Comparison of ENCODE assay signal across 21 cellular contexts in the genomic region with DNA sequence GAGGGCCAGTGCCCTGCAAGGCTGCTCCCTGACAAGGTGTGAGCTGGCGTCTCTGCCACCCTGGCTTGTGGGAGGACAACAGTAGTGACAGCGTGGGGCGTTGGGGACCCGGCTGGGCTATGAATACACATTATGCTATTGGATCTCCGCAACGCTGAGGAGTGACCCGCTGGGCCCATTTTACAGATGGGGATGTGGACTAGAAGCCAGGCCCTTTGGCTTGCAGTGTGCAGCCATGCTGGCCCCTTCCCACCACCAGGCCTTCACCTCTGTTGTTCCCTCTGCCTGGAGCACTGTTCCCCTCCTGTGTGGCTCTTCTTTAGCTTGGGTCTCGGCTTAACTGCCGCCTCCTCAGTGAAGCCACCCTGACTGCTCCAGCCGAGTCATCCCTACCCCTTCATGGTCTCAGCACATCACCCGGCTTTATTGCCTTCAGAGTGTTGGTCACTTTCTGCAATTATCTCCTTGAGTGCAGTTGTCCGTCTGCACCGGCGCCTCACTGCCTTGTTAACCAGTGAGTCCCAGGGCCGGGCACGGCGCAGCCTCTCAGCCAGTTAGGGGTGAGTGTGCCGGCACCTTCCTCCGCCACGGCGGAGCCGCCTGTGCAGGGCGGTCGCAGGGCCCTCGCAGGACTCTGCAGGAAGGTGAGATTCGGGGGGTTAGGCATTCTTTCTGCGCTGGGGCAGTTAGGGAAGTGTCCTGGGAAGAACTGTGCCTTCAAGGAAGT.
DNase-seq lines count a peak whose midpoint lies in the region; ATAC-seq and TF ChIP-seq lines count a peak whose summit lies in the region.
"Had no signal": no experiment of that assay in that cellular context is flagged by ENCODE, and none has a peak within 500 bp of the region (broad histone marks: within the 10 kb centered on the region; RNA-seq: fewer than 3 reads in every experiment).

No MANE protein-coding gene starts in this region.

- H3K18ac ChIP-seq in neuronal stem cell (ENCODE audit: low read length), result peak overlapping the region; percentile 72

- no peak overlapping the region for H2BK120ac ChIP-seq in neuronal stem cell (ENCODE audit: low read depth, low read length)

- H3K9me3 ChIP-seq in BLaER1 treated with 17β-estradiol and CSF1 and Interleukin-3, amounts not matched to agents 10 nM and 100 nM (replicated peaks in 1 of 11), result no peaks in the 10 kb centered on the region
- H3K9me3 ChIP-seq in WERI-Rb-1 (ENCODE audit: severe bottlenecking) (no peaks in the 10 kb centered on the region), endodermal cell (ENCODE audit: control insufficient read depth, low read length) (no peaks in the 10 kb centered on the region), neuronal stem cell (replicated peaks in 1 of 2; ENCODE audit: control insufficient read depth in 2 of 2, insufficient read depth in 1 of 2, low read depth in 1 of 2, low read length in 2 of 2) (no peaks in the 10 kb centered on the region), T-helper 17 cell (ENCODE audit: control insufficient read depth, low read length, poor library complexity, severe bottlenecking) (no peaks in the 10 kb centered on the region), lower lobe of right lung (no peaks in the 10 kb centered on the region)
- H3K9me3 ChIP-seq: SJCRH30 had no signal

- H3K9me3 Mint-ChIP-seq in endodermal cell, result no peaks in the 10 kb centered on the region
- H3K9me3 Mint-ChIP-seq: CD4-positive, alpha-beta T cell had no signal

- peak overlapping the region; percentile 67 for H3K14ac ChIP-seq in neuronal stem cell (ENCODE audit: low read length)

- peak overlapping the region; percentile 80 for H2AFZ ChIP-seq in neuronal stem cell (ENCODE audit: low read length)
- H2AFZ ChIP-seq: GM23248 had no signal

- no peak for DNase-seq in WERI-Rb-1
- no peak for DNase-seq in endodermal cell
- no peak for DNase-seq in neuronal stem cell (ENCODE audit: low spot score)
- DNase-seq in cerebellar cortex (ENCODE audit: low spot score), result no peak
- DNase-seq in T-helper 17 cell, result no peak
- no peak for DNase-seq in lower lobe of right lung
- DNase-seq: CD4-positive, alpha-beta T cell; COR-L47; GM23248; IMR-90; MV-4-11; NCI-H1105 treated with DMSO at 0.1 percent for 48 hours; NCI-H226; NCI-H774; NK-92 treated with Interleukin-12 subunit alpha and Interleukin-12 subunit beta, amount 100 ng/mL, for 24 hours; OCI-M1 had no signal

- H3K27me3 Mint-ChIP-seq in endodermal cell (ENCODE audit: insufficient read depth) (no peaks in the 10 kb centered on the region), T-helper 17 cell (peaks cover 14% of the 10 kb centered on the region)
- H3K27me3 Mint-ChIP-seq: B cell had no signal

- 90 to 93% methylated on average over 26 to 27 of the region's 27 CpGs for WGBS in endodermal cell (ENCODE audit: insufficient coverage in 1 of 2, insufficient read length in 1 of 2), 2 experiments
- no CpG with 5 or more reads among the region's 27 CpGs for WGBS in neuronal stem cell (ENCODE audit: extremely low coverage in 2 of 2, insufficient read length in 2 of 2, insufficient replicate concordance in 1 of 2), 2 donors

- ATAC-seq in T-helper 17 cell (no peak), lower lobe of right lung (no peak)
- ATAC-seq: HCT116 had no signal

- no peak overlapping the region for H4K91ac ChIP-seq in neuronal stem cell (ENCODE audit: low read depth, low read length, poor library complexity)

- H4K8ac ChIP-seq in neuronal stem cell (ENCODE audit: low read depth, low read length), result no peak overlapping the region

- peak overlapping the region; percentile 95 for H2BK5ac ChIP-seq in neuronal stem cell (ENCODE audit: low read length)

- H3K4me3 ChIP-seq in BLaER1 treated with 17β-estradiol and CSF1 and Interleukin-3, amounts not matched to agents 10 nM and 100 nM, result 0 out of 20 replicates have a peak overlapping the region, but pooled peaks of 2 of the 10 experiments have one; percentile 18 to 30
- H3K4me3 ChIP-seq in WERI-Rb-1 (ENCODE audit: low read depth, low read length) (no peak overlapping the region), endodermal cell (ENCODE audit: low read length) (no peak overlapping the region), neuronal stem cell (ENCODE audit: low read length in 2 of 2) (no peak overlapping the region), lower lobe of right lung (no peak overlapping the region)
- H3K4me3 ChIP-seq: GM12878, GM23248, SJCRH30 had no signal

- H3K36me3 ChIP-seq in BLaER1 treated with 17β-estradiol and CSF1 and Interleukin-3, amounts not matched to agents 10 nM and 100 nM, result peaks cover 0 to 94% (median 47%) of the 10 kb centered on the region in 11 experiments; a peak in 20 of 22 replicates
- H3K36me3 ChIP-seq in WERI-Rb-1 (peaks cover 7% of the 10 kb centered on the region; the same call in 1 of the 2 replicates), endodermal cell (ENCODE audit: control insufficient read depth, insufficient read depth, low read length) (no peaks in the 10 kb centered on the region), neuronal stem cell (replicated peaks in 1 of 2; ENCODE audit: control insufficient read depth in 2 of 2, insufficient read depth in 2 of 2, low read length in 2 of 2) (peaks cover 4 to 24% of the 10 kb centered on the region in 2 donors), lower lobe of right lung (peaks cover 35% of the 10 kb centered on the region)
- H3K36me3 ChIP-seq: SJCRH30 had no signal

- H2BK12ac ChIP-seq in neuronal stem cell (ENCODE audit: low read length), result no peak overlapping the region

- H3K4ac ChIP-seq in neuronal stem cell (ENCODE audit: low read length), result no peak overlapping the region

- H3K36me3 Mint-ChIP-seq in endodermal cell (ENCODE audit: low read depth) (no peaks in the 10 kb centered on the region), T-helper 17 cell (ENCODE audit: low read depth) (no peaks in the 10 kb centered on the region)

- peak overlapping the region in 9 of 11 experiments; percentile 1 to 81 (median 70); a peak in 17 of 22 replicates for H3K27ac ChIP-seq in BLaER1 treated with 17β-estradiol and CSF1 and Interleukin-3, amounts not matched to agents 10 nM and 100 nM
- H3K27ac ChIP-seq in WERI-Rb-1, result peak overlapping the region; percentile 82
- H3K27ac ChIP-seq in endodermal cell (ENCODE audit: low read depth, low read length), result peak overlapping the region; percentile 90
- H3K27ac ChIP-seq in neuronal stem cell (replicated peaks; ENCODE audit: low read length), result peak overlapping the region; percentile 52
- H3K27ac ChIP-seq in lower lobe of right lung, result no peak overlapping the region
- H3K27ac ChIP-seq: GM23248, SJCRH30 had no signal

- H3K4me2 ChIP-seq in BLaER1 treated with 17β-estradiol and CSF1 and Interleukin-3, amounts not matched to agents 10 nM and 100 nM, result peak overlapping the region; percentile 53 to 94 (median 87)
- H3K4me2 ChIP-seq in neuronal stem cell (ENCODE audit: insufficient read depth, low read length, poor library complexity, severe bottlenecking), result no peak overlapping the region

- H3K27ac Mint-ChIP-seq in endodermal cell, result peak overlapping the region; percentile 26
- H3K27ac Mint-ChIP-seq in T-helper 17 cell, result no peak overlapping the region
- H3K27ac Mint-ChIP-seq: B cell; CD4-positive, alpha-beta T cell had no signal

- peaks cover 9% of the 10 kb centered on the region for H3K79me1 ChIP-seq in neuronal stem cell (ENCODE audit: low read depth, low read length)

- TF ChIP-seq CTCF in WERI-Rb-1 (IDR thresholded peaks at IDR 0.05; ENCODE audit: low read depth, low read length), result no peak
- TF ChIP-seq CTCF in endodermal cell (conservative IDR thresholded peaks at IDR 0.05), result no peak
- no peak for TF ChIP-seq CTCF in lower lobe of right lung (IDR thresholded peaks at IDR 0.05)

- no peaks in the 10 kb centered on the region for H3K4me1 Mint-ChIP-seq in endodermal cell
- no peaks in the 10 kb centered on the region for H3K4me1 Mint-ChIP-seq in T-helper 17 cell

- peak overlapping the region in 9 of 11 experiments; percentile 22 to 74 (median 56); a peak in 15 of 22 replicates for H3K9ac ChIP-seq in BLaER1 treated with 17β-estradiol and CSF1 and Interleukin-3, amounts not matched to agents 10 nM and 100 nM
- H3K9ac ChIP-seq in endodermal cell (ENCODE audit: extremely low read depth, low read length, poor library complexity, severe bottlenecking), result no peak overlapping the region
- H3K9ac ChIP-seq in neuronal stem cell (ENCODE audit: low read depth, low read length, poor library complexity), result peak overlapping the region; percentile 74
- H3K9ac ChIP-seq: GM23248 had no signal

- no peak overlapping the region for H3K4me3 Mint-ChIP-seq in endodermal cell
- H3K4me3 Mint-ChIP-seq in T-helper 17 cell, result no peak overlapping the region
- H3K4me3 Mint-ChIP-seq: B cell; CD4-positive, alpha-beta T cell had no signal

- peaks cover 64 to 90% (median 73%) of the 10 kb centered on the region in 10 experiments for H3K4me1 ChIP-seq in BLaER1 treated with 17β-estradiol and CSF1 and Interleukin-3, amounts not matched to agents 10 nM and 100 nM
- no peaks in the 10 kb centered on the region for H3K4me1 ChIP-seq in endodermal cell (ENCODE audit: control insufficient read depth, insufficient read depth, low read length)
- H3K4me1 ChIP-seq in neuronal stem cell (ENCODE audit: control insufficient read depth in 2 of 2, insufficient read depth in 1 of 2, low read depth in 1 of 2, low read length in 2 of 2), result peaks cover 28 to 29% of the 10 kb centered on the region in 2 donors
- H3K4me1 ChIP-seq in lower lobe of right lung, result peaks cover 6% of the 10 kb centered on the region

- H4K20me1 ChIP-seq in BLaER1 treated with 17β-estradiol and CSF1 and Interleukin-3, amounts not matched to agents 10 nM and 100 nM, result peaks cover 0 to 99% (median 86%) of the 10 kb centered on the region in 11 experiments; a peak in 20 of 22 replicates

- intact Hi-C loops in lower lobe of right lung (cut with DNase I), result no loop called here

- no peak overlapping the region for H3K23ac ChIP-seq in neuronal stem cell (ENCODE audit: low read depth, low read length, poor library complexity)

- no peaks in the 10 kb centered on the region for H3K27me3 ChIP-seq in BLaER1 treated with 17β-estradiol and CSF1 and Interleukin-3, amounts not matched to agents 10 nM and 100 nM
- H3K27me3 ChIP-seq in WERI-Rb-1 (ENCODE audit: insufficient read depth, low read depth, severe bottlenecking) (no peaks in the 10 kb centered on the region), endodermal cell (ENCODE audit: control insufficient read depth, insufficient read depth, low read length, poor library complexity, severe bottlenecking) (no peaks in the 10 kb centered on the region), neuronal stem cell (ENCODE audit: control insufficient read depth in 3 of 3, insufficient read depth in 3 of 3, low read depth in 1 of 3, low read length in 3 of 3) (peaks cover 0 to 3% (median 0%) of the 10 kb centered on the region in 3 experiments), lower lobe of right lung (ENCODE audit: low read depth) (no peaks in the 10 kb centered on the region)
- H3K27me3 ChIP-seq: SJCRH30 had no signal

- no peak overlapping the region for H2BK15ac ChIP-seq in neuronal stem cell (ENCODE audit: low read length)

- H2AK5ac ChIP-seq in neuronal stem cell (ENCODE audit: low read depth, low read length), result peak overlapping the region; percentile 92
